25 cellular contexts compared by ENCODE assay signal in genomic region chr3:194532591-194532990, GRCh38. TPM values are rescaled to one million over a fixed set of nuclear protein-coding genes. Genes with fewer than 3 reads are reported as not detected.
DNase-seq lines count a peak whose midpoint lies in the region; ATAC-seq and TF ChIP-seq lines count a peak whose summit lies in the region.
"Had no signal": no experiment of that assay in that cellular context is flagged by ENCODE, and none has a peak within 500 bp of the region (broad histone marks: within the 10 kb centered on the region; RNA-seq: fewer than 3 reads in every experiment).

No MANE protein-coding gene starts in this region.

- H3K36me3 ChIP-seq in BJ (ENCODE audit: control insufficient read depth, insufficient read depth, low read length) (no peaks in the 10 kb centered on the region), right atrium auricular region (no peaks in the 10 kb centered on the region)
- H3K36me3 ChIP-seq: BE2C, heart left ventricle had no signal

- DNase-seq in BJ (ENCODE audit: low read depth) = peak; percentile 66
- peak; percentile 78 for DNase-seq in HT1080 (ENCODE audit: low read depth)
- peak; percentile 5 for DNase-seq in SIG-M5 (lab: John Stamatoyannopoulos, UW)
- DNase-seq in fibroblast of peridontal ligament (ENCODE audit: extremely low read depth) = peak; percentile 45
- no peak for DNase-seq in substantia nigra (lab: John Stamatoyannopoulos, UW)
- DNase-seq in right atrium auricular region (ENCODE audit: low spot score) = no peak
- DNase-seq: activated effector memory CD4-positive, alpha-beta T cell treated with anti-CD3 and anti-CD28 coated beads, Interleukin-2, amount 50 U/mL, for 16 hours; activated naive CD8-positive, alpha-beta T cell treated with anti-CD3 and anti-CD28 coated beads, Interleukin-2, amount 10 ng/mL, durations not matched to agents 7 days and 5 days; BE2C; central memory CD4-positive, alpha-beta T cell; cortex of kidney; DMS 273 treated with DMSO at 0.1 percent for 48 hours; effector memory CD8-positive, alpha-beta T cell; heart left ventricle; kidney; NCI-H1105 treated with DMSO at 0.1 percent for 48 hours; NCI-H2029; NCI-H510A treated with DMSO at 0.1 percent for 48 hours; NK-92 treated with Interleukin-12 subunit alpha and Interleukin-12 subunit beta, amount 100 ng/mL, for 24 hours; SHP77 treated with DMSO at 0.1 percent for 48 hours; stimulated activated CD8-positive, alpha-beta memory T cell treated with anti-CD3 and anti-CD28 coated beads, Interleukin-4, amount 100 ng/mL, for 48 hours; stimulated activated naive CD8-positive, alpha-beta T cell treated with anti-CD3 and anti-CD28 coated beads, Interleukin-15, amount 100 ng/mL, for 72 hours had no signal

- CTCF ChIA-PET in BJ (lab: Yijun Ruan, JAX) = no interaction called here

- POLR2A ChIA-PET in BJ (lab: Charles Lee) = no interaction called here

- no peak for ATAC-seq in GM19452 (IDR thresholded peaks at IDR 0.05; ENCODE audit: unreplicated experiment)
- no peak for ATAC-seq in GM21737 (IDR thresholded peaks at IDR 0.05; ENCODE audit: unreplicated experiment)
- ATAC-seq: effector memory CD8-positive, alpha-beta T cell; heart left ventricle; Panc1; stimulated activated naive CD8-positive, alpha-beta T cell treated with anti-CD3 and anti-CD28 coated beads, Interleukin-15, amount 100 ng/mL, for 72 hours had no signal

- TF ChIP-seq CTCF in BJ (IDR thresholded peaks at IDR 0.05; ENCODE audit: insufficient read depth, low read depth, low read length) = no peak
- no peak for TF ChIP-seq CTCF in right atrium auricular region (IDR thresholded peaks at IDR 0.05)

- H3K27me3 ChIP-seq in BJ (ENCODE audit: control insufficient read depth, insufficient read depth, low read length) (no peaks in the 10 kb centered on the region), right atrium auricular region (no peaks in the 10 kb centered on the region)
- H3K27me3 ChIP-seq: BE2C, heart left ventricle had no signal

- peaks cover 0 to 9% of the 10 kb centered on the region in 2 donors for H3K4me1 ChIP-seq in right atrium auricular region

- peaks cover 0 to 9% of the 10 kb centered on the region in 2 donors for H3K9me3 ChIP-seq in right atrium auricular region
- H3K9me3 ChIP-seq: BE2C had no signal

- no peak overlapping the region for H3K4me3 ChIP-seq in BJ (ENCODE audit: low read depth, low read length)
- no peak overlapping the region for H3K4me3 ChIP-seq in right atrium auricular region
- H3K4me3 ChIP-seq: heart left ventricle had no signal

- no peak overlapping the region for H3K27ac ChIP-seq in substantia nigra (ENCODE audit: low read depth, low read length, poor library complexity, severe bottlenecking)
- H3K27ac ChIP-seq in right atrium auricular region = no peak overlapping the region
- H3K27ac ChIP-seq: heart left ventricle had no signal

RNA-seq across cellular contexts. Expression of gene ATP13A3, which starts 45.8 kb away (rescaled TPM):
- 47.1 and 96.3 TPM in 2 replicates for polyA plus RNA-seq in BJ (2011; rRNA removed)
- polyA minus RNA-seq in BJ (2011; rRNA and poly(A)+ RNA removed) = 68.2 and 83.7 TPM in 2 replicates
- 153 and 157 TPM in 2 replicates for total RNA-seq in HT1080 (2014; rRNA removed; shearing (Covaris generic))
- polyA plus RNA-seq in HT1080 (2015; cell fraction: cytosol; rRNA removed) = 179 and 296 TPM in 2 replicates
- 264 and 294 TPM in 2 replicates for polyA plus RNA-seq in HT1080 (2015; cell fraction: nucleus; rRNA removed)
- total RNA-seq in right atrium auricular region = 100 to 1,000 TPM; 188 to 284 TPM

Comparison
In these comparisons a context has a peak if more than half of its experiments do, and no peak if none do; other contexts are left out.
1. DNase-seq: peak in BJ (single experiment), HT1080 (single experiment), SIG-M5 (single experiment) and fibroblast of peridontal ligament (single experiment); none in substantia nigra (0 of 49) and right atrium auricular region (single experiment).